ENCODE assay signal across 10 cellular contexts in the genomic region with DNA sequence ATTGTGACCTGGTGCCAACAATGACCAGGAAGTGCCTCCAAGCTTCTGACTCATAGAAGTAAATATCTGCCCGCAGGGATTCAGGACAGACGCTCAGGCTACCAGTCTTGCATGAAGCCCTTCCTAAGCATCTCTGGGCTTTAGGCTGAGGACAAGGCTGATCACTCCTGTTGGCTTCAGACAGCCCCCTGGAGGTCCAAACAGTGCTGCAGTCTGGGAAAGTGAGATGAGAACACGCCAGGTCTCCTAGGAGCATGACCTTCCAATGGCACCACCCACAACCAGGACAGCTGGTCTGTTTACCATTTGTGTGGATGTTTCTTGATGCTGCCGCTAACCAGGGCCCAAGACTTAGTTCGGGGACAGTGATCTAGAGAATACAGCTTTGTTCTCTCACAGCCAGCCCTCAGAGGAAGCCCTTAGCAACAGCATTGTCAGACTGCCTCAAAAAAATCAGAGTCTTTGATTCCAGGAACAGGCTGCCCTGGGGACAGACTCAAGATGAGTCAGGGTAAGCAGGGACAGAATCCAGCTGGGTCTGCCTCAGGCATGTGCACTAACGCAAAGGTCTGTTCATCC.
A peak's percentile ranks its signal among the peaks of the same experiment; 100 is the strongest.
DNase-seq lines count a peak whose midpoint lies in the region; ATAC-seq and TF ChIP-seq lines count a peak whose summit lies in the region.
"Had no signal": no experiment of that assay in that cellular context is flagged by ENCODE, and none has a peak within 500 bp of the region (broad histone marks: within the 10 kb centered on the region; RNA-seq: fewer than 3 reads in every experiment).

No MANE protein-coding gene starts in this region.

- H3K79me2 ChIP-seq in neural progenitor cell (ENCODE audit: low read depth): no peaks in the 10 kb centered on the region

- peaks cover 7% of the 10 kb centered on the region for H3F3A ChIP-seq in neural progenitor cell (ENCODE audit: low read depth)

- H3K27ac Mint-ChIP-seq in neural progenitor cell: peak overlapping the region; percentile 93

- H3K36me3 ChIP-seq in MG63: no peaks in the 10 kb centered on the region
- no peaks in the 10 kb centered on the region for H3K36me3 ChIP-seq in neural progenitor cell
- H3K36me3 ChIP-seq in H7 (replicated peaks; ENCODE audit: control insufficient read depth, insufficient read depth, low read length): no peaks in the 10 kb centered on the region
- H3K36me3 ChIP-seq: SJSA1 had no signal

- H3K27ac ChIP-seq in neural progenitor cell: no peak overlapping the region
- H3K27ac ChIP-seq: SJSA1 had no signal

- H3K4me1 Mint-ChIP-seq in neural progenitor cell: peaks cover 22% of the 10 kb centered on the region

- H3K9me3 Mint-ChIP-seq in neural progenitor cell: peaks cover 15% of the 10 kb centered on the region

- DNase-seq in Caki2 (ENCODE audit: low read depth): peak; percentile 65
- DNase-seq in MG63: peak; percentile 62
- DNase-seq in epithelial cell of proximal tubule (ENCODE audit: low read depth): peak; percentile 15
- DNase-seq in neural progenitor cell (ENCODE audit: low spot score): peak; percentile 52
- DNase-seq in H7: no peak

- H3K4me1 ChIP-seq in neural progenitor cell: peaks cover 8% of the 10 kb centered on the region
- H3K4me1 ChIP-seq: SJSA1 had no signal

- no peak overlapping the region for H2AFZ ChIP-seq in neural progenitor cell (replicated peaks)

- H4K20me1 ChIP-seq in neural progenitor cell (ENCODE audit: low read depth): no peaks in the 10 kb centered on the region

- in situ Hi-C loops in Caki2 (cut with HindIII; ENCODE audit: low pct_unique_long_range_greater_than_20kb, low sequenced_read_pairs): no loop called here

- H3K9me3 ChIP-seq in MG63 (peaks cover 8% of the 10 kb centered on the region), neural progenitor cell (ENCODE audit: low read depth) (no peaks in the 10 kb centered on the region)

- H3K4me3 Mint-ChIP-seq in neural progenitor cell: peak overlapping the region; percentile 33

- H3K4me3 ChIP-seq in MG63 (no peak overlapping the region), epithelial cell of proximal tubule (ENCODE audit: low read depth, low read length) (no peak overlapping the region), neural progenitor cell (no peak overlapping the region), H7 (ENCODE audit: insufficient read depth, low read depth, low read length) (no peak overlapping the region)
- H3K4me3 ChIP-seq: GM12878, SJSA1 had no signal

- ATAC-seq in HG03354 (IDR thresholded peaks at IDR 0.05; ENCODE audit: poor library complexity, severe bottlenecking, unreplicated experiment): no peak
- no peak for ATAC-seq in GM21737 (IDR thresholded peaks at IDR 0.05; ENCODE audit: unreplicated experiment)
- no peak for ATAC-seq in GM19035 (IDR thresholded peaks at IDR 0.05; ENCODE audit: unreplicated experiment)
- ATAC-seq: GM12878 had no signal

- H3K36me3 Mint-ChIP-seq in neural progenitor cell: no peaks in the 10 kb centered on the region

- H3K9ac ChIP-seq in neural progenitor cell: no peak overlapping the region

- no peaks in the 10 kb centered on the region for H3K27me3 ChIP-seq in MG63
- H3K27me3 ChIP-seq in neural progenitor cell: peaks cover 100% of the 10 kb centered on the region
- peaks cover 98% of the 10 kb centered on the region for H3K27me3 ChIP-seq in H7 (ENCODE audit: control insufficient read depth, insufficient read depth, low read length)

- H3K27me3 Mint-ChIP-seq in neural progenitor cell (ENCODE audit: insufficient read depth, low read depth): peaks cover 10% of the 10 kb centered on the region

- peak; percentile 25 for TF ChIP-seq CTCF in epithelial cell of proximal tubule (conservative IDR thresholded peaks at IDR 0.05; ENCODE audit: low read depth, low read length)
- peak; percentile 19 for TF ChIP-seq CTCF in neural progenitor cell (IDR thresholded peaks at IDR 0.05)

- no peak overlapping the region for H3K4me2 ChIP-seq in neural progenitor cell
